ENCODE assay signal across 1 cellular context in the genomic region with DNA sequence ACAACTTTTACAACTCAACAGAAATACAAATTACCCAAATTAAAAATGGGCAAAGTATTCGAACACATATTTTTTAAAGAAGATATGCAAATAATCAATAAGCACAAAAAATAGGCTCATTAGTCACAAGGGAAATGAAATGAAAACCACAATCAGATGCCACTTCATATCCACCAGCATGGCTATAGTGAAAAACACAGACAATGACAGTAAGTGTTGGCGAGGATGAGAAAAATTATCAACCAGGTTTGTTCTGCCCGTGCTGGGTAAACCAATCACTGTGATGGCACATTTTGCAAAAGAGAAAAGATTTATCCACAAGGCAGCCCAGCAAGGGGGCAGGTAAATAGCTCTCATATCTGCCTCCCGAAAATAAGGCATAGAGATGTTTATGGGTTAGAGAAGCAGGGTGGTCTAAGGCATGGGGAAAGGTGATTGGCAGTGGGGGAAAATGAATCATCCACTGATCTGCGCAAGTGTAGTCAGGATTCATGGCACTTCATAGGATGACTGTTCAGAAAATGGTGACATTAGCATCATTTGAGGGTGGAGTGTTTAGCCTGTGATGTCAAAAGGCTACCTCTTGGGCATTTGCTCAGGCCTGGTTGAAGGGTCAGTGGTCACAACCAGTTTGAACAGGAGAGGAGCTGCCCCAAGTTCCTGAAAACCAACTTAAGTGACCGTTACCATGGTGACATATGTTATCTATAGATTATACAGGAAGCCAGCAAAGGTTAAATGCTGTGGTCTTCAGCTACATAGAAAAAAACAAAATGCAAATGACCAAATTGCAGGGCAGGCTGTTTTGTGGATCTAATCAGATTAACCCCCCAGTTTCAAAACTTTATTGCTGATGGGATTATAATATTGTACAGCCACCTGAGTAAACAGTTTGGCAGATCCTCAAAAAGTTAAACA.
TF ChIP-seq lines count a peak whose summit lies in the region.

No MANE protein-coding gene starts in this region.

TF ChIP-seq in K562, 482 proteins besides CTCF, POLR2A, EP300 and RAD21 (continued from another document and continues in another):
- TF ChIP-seq, protein P1, sequence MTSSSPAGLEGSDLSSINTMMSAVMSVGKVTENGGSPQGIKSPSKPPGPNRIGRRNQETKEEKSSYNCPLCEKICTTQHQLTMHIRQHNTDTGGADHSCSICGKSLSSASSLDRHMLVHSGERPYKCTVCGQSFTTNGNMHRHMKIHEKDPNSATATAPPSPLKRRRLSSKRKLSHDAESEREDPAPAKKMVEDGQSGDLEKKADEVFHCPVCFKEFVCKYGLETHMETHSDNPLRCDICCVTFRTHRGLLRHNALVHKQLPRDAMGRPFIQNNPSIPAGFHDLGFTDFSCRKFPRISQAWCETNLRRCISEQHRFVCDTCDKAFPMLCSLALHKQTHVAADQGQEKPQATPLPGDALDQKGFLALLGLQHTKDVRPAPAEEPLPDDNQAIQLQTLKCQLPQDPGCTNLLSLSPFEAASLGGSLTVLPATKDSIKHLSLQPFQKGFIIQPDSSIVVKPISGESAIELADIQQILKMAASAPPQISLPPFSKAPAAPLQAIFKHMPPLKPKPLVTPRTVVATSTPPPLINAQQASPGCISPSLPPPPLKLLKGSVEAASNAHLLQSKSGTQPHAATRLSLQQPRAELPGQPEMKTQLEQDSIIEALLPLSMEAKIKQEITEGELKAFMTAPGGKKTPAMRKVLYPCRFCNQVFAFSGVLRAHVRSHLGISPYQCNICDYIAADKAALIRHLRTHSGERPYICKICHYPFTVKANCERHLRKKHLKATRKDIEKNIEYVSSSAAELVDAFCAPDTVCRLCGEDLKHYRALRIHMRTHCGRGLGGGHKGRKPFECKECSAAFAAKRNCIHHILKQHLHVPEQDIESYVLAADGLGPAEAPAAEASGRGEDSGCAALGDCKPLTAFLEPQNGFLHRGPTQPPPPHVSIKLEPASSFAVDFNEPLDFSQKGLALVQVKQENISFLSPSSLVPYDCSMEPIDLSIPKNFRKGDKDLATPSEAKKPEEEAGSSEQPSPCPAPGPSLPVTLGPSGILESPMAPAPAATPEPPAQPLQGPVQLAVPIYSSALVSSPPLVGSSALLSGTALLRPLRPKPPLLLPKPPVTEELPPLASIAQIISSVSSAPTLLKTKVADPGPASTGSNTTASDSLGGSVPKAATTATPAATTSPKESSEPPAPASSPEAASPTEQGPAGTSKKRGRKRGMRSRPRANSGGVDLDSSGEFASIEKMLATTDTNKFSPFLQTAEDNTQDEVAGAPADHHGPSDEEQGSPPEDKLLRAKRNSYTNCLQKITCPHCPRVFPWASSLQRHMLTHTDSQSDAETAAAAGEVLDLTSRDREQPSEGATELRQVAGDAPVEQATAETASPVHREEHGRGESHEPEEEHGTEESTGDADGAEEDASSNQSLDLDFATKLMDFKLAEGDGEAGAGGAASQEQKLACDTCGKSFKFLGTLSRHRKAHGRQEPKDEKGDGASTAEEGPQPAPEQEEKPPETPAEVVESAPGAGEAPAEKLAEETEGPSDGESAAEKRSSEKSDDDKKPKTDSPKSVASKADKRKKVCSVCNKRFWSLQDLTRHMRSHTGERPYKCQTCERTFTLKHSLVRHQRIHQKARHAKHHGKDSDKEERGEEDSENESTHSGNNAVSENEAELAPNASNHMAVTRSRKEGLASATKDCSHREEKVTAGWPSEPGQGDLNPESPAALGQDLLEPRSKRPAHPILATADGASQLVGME (CRISPR knock-in tag; IDR thresholded peaks at IDR 0.05), result 0 out of 2 replicates have a peak, but pooled peaks have one; percentile 47
- TF ChIP-seq, protein P2, sequence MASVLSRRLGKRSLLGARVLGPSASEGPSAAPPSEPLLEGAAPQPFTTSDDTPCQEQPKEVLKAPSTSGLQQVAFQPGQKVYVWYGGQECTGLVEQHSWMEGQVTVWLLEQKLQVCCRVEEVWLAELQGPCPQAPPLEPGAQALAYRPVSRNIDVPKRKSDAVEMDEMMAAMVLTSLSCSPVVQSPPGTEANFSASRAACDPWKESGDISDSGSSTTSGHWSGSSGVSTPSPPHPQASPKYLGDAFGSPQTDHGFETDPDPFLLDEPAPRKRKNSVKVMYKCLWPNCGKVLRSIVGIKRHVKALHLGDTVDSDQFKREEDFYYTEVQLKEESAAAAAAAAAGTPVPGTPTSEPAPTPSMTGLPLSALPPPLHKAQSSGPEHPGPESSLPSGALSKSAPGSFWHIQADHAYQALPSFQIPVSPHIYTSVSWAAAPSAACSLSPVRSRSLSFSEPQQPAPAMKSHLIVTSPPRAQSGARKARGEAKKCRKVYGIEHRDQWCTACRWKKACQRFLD (CRISPR knock-in tag; IDR thresholded peaks at IDR 0.05), result peak; percentile 78
- TF ChIP-seq ZFP1 (CRISPR knock-in tag; IDR thresholded peaks at IDR 0.05) (no peak), KAT7 (CRISPR knock-in tag; IDR thresholded peaks at IDR 0.05; ENCODE audit: borderline replicate concordance) (0 out of 2 replicates have a peak, but pooled peaks have one; percentile 25), MCM7 (IDR thresholded peaks at IDR 0.05) (no peak), ZNF77 (CRISPR knock-in tag; IDR thresholded peaks at IDR 0.05) (no peak), NCOA6 (IDR thresholded peaks at IDR 0.05) (no peak), PURB (CRISPR knock-in tag; IDR thresholded peaks at IDR 0.05; ENCODE audit: low read depth) (no peak), FIP1L1 (IDR thresholded peaks at IDR 0.05; ENCODE audit: low read depth, low read length, poor library complexity, severe bottlenecking) (no peak), BCOR (IDR thresholded peaks at IDR 0.05) (peak; percentile 6; the same call in 1 of the 2 replicates), TOE1 (IDR thresholded peaks at IDR 0.05; ENCODE audit: borderline replicate concordance) (no peak), TOE1 (CRISPR knock-in tag; IDR thresholded peaks at IDR 0.05; ENCODE audit: borderline replicate concordance, low read depth) (no peak), MEF2A (IDR thresholded peaks at IDR 0.05; ENCODE audit: control insufficient read depth, low read depth, low read length) (0 out of 2 replicates have a peak, but pooled peaks have one; percentile 3), YY1 (IDR thresholded peaks at IDR 0.05; ENCODE audit: borderline replicate concordance in 1 of 3, control insufficient read depth in 1 of 3, extremely low read depth in 1 of 3, insufficient read depth in 3 of 3, insufficient read length in 1 of 3, insufficient replicate concordance in 2 of 3, low read depth in 1 of 3, low read length in 2 of 3) (peak in 1 of 3 experiments; percentile 48), LCOR (CRISPR knock-in tag; IDR thresholded peaks at IDR 0.05) (peak; percentile 61), NFXL1 (CRISPR knock-in tag; IDR thresholded peaks at IDR 0.05) (no peak), ZKSCAN8 (CRISPR knock-in tag; IDR thresholded peaks at IDR 0.05) (no peak), KAT2B (IDR thresholded peaks at IDR 0.05; ENCODE audit: low read depth, low read length) (no peak), CHD2 (IDR thresholded peaks at IDR 0.05; ENCODE audit: low read depth, low read length) (no peak), FOXA1 (IDR thresholded peaks at IDR 0.05; ENCODE audit: borderline replicate concordance) (no peak), ZNF146 (CRISPR knock-in tag; IDR thresholded peaks at IDR 0.05; ENCODE audit: unreplicated experiment) (no peak), ZFP36 (IDR thresholded peaks at IDR 0.05; ENCODE audit: low read depth, low read length, partially characterized antibody) (no peak), POLR2H (tag; IDR thresholded peaks at IDR 0.05; ENCODE audit: low read depth) (peak; percentile 65), ELF1 (tag; IDR thresholded peaks at IDR 0.05) (peak; percentile 74), BCL6 (CRISPR knock-in tag; IDR thresholded peaks at IDR 0.05) (no peak)
- TF ChIP-seq, protein P3, sequence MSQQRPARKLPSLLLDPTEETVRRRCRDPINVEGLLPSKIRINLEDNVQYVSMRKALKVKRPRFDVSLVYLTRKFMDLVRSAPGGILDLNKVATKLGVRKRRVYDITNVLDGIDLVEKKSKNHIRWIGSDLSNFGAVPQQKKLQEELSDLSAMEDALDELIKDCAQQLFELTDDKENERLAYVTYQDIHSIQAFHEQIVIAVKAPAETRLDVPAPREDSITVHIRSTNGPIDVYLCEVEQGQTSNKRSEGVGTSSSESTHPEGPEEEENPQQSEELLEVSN (IDR thresholded peaks at IDR 0.05; ENCODE audit: borderline replicate concordance in 1 of 2, extremely low read depth in 1 of 2, insufficient read depth in 1 of 2, insufficient read length in 1 of 2, low read depth in 1 of 2, low read length in 1 of 2, poor library complexity in 1 of 2, severe bottlenecking in 1 of 2), result no peak
- TF ChIP-seq, protein P4, sequence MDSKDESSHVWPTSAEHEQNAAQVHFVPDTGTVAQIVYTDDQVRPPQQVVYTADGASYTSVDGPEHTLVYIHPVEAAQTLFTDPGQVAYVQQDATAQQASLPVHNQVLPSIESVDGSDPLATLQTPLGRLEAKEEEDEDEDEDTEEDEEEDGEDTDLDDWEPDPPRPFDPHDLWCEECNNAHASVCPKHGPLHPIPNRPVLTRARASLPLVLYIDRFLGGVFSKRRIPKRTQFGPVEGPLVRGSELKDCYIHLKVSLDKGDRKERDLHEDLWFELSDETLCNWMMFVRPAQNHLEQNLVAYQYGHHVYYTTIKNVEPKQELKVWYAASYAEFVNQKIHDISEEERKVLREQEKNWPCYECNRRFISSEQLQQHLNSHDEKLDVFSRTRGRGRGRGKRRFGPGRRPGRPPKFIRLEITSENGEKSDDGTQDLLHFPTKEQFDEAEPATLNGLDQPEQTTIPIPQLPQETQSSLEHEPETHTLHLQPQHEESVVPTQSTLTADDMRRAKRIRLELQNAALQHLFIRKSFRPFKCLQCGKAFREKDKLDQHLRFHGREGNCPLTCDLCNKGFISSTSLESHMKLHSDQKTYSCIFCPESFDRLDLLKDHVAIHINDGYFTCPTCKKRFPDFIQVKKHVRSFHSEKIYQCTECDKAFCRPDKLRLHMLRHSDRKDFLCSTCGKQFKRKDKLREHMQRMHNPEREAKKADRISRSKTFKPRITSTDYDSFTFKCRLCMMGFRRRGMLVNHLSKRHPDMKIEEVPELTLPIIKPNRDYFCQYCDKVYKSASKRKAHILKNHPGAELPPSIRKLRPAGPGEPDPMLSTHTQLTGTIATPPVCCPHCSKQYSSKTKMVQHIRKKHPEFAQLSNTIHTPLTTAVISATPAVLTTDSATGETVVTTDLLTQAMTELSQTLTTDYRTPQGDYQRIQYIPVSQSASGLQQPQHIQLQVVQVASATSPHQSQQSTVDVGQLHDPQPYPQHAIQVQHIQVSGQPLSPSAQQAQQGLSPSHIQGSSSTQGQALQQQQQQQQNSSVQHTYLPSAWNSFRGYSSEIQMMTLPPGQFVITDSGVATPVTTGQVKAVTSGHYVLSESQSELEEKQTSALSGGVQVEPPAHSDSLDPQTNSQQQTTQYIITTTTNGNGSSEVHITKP (IDR thresholded peaks at IDR 0.05; ENCODE audit: partially characterized antibody), result no peak
- TF ChIP-seq, protein P5, sequence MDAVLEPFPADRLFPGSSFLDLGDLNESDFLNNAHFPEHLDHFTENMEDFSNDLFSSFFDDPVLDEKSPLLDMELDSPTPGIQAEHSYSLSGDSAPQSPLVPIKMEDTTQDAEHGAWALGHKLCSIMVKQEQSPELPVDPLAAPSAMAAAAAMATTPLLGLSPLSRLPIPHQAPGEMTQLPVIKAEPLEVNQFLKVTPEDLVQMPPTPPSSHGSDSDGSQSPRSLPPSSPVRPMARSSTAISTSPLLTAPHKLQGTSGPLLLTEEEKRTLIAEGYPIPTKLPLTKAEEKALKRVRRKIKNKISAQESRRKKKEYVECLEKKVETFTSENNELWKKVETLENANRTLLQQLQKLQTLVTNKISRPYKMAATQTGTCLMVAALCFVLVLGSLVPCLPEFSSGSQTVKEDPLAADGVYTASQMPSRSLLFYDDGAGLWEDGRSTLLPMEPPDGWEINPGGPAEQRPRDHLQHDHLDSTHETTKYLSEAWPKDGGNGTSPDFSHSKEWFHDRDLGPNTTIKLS (IDR thresholded peaks at IDR 0.05; ENCODE audit: borderline replicate concordance, low read depth), result peak; percentile 45; the same call in 1 of the 2 replicates
- TF ChIP-seq, protein P6, sequence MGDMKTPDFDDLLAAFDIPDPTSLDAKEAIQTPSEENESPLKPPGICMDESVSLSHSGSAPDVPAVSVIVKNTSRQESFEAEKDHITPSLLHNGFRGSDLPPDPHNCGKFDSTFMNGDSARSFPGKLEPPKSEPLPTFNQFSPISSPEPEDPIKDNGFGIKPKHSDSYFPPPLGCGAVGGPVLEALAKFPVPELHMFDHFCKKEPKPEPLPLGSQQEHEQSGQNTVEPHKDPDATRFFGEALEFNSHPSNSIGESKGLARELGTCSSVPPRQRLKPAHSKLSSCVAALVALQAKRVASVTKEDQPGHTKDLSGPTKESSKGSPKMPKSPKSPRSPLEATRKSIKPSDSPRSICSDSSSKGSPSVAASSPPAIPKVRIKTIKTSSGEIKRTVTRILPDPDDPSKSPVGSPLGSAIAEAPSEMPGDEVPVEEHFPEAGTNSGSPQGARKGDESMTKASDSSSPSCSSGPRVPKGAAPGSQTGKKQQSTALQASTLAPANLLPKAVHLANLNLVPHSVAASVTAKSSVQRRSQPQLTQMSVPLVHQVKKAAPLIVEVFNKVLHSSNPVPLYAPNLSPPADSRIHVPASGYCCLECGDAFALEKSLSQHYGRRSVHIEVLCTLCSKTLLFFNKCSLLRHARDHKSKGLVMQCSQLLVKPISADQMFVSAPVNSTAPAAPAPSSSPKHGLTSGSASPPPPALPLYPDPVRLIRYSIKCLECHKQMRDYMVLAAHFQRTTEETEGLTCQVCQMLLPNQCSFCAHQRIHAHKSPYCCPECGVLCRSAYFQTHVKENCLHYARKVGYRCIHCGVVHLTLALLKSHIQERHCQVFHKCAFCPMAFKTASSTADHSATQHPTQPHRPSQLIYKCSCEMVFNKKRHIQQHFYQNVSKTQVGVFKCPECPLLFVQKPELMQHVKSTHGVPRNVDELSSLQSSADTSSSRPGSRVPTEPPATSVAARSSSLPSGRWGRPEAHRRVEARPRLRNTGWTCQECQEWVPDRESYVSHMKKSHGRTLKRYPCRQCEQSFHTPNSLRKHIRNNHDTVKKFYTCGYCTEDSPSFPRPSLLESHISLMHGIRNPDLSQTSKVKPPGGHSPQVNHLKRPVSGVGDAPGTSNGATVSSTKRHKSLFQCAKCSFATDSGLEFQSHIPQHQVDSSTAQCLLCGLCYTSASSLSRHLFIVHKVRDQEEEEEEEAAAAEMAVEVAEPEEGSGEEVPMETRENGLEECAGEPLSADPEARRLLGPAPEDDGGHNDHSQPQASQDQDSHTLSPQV (IDR thresholded peaks at IDR 0.05), result peak; percentile 68
- TF ChIP-seq, protein P7, sequence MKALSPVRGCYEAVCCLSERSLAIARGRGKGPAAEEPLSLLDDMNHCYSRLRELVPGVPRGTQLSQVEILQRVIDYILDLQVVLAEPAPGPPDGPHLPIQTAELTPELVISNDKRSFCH (CRISPR knock-in tag; IDR thresholded peaks at IDR 0.05), result no peak
- TF ChIP-seq, protein P7 (tag; IDR thresholded peaks at IDR 0.05), result peak; percentile 87; the same call in 1 of the 2 replicates
- TF ChIP-seq, protein P8, sequence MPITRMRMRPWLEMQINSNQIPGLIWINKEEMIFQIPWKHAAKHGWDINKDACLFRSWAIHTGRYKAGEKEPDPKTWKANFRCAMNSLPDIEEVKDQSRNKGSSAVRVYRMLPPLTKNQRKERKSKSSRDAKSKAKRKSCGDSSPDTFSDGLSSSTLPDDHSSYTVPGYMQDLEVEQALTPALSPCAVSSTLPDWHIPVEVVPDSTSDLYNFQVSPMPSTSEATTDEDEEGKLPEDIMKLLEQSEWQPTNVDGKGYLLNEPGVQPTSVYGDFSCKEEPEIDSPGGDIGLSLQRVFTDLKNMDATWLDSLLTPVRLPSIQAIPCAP (CRISPR knock-in tag; IDR thresholded peaks at IDR 0.05; ENCODE audit: borderline replicate concordance), result 0 out of 2 replicates have a peak, but pooled peaks have one; percentile 26
